ENCODE assay signal across 10 cellular contexts in the genomic region with DNA sequence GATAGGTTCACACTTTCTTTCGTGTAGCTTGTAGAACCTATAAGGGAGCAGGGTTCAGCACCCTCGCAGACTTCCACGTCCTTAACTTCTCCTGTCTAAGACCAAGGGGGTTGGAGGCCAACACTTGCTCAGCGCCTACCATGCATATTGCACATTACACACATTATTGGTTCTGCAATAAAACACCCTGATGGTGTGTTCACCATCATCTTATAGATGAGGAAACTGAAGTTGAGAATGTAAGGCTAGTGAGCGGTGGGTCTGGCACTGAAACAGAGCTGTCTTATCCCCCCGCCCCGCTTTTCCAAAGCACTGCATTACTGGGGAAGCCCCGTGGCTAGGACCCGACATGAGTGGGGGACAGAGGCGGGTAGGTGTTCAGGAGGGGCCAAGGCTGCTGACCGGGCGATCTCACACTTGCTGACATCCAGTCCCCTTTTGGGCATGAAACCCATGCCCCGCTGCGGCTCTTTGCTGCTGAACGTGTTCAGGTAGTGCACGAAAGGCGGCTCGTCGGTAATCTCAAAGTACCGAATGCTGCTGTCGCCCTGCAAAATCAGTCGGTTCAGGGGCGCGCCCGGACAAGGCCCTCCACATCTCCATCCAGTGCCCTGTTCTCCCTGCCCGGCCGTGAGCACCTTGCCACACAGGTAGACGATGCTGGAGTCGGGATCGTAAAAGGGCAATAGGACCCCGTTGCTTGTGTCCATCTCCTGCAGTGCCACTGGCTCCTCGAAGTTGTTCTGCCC. TPM values are rescaled to one million over a fixed set of nuclear protein-coding genes. Genes with fewer than 3 reads are reported as not detected.
DNase-seq lines count a peak whose midpoint lies in the region; ATAC-seq, FAIRE-seq and TF ChIP-seq lines count a peak whose summit lies in the region.
"Had no signal": no experiment of that assay in that cellular context is flagged by ENCODE, and none has a peak within 500 bp of the region (broad histone marks: within the 10 kb centered on the region; RNA-seq: fewer than 3 reads in every experiment).

No MANE protein-coding gene starts in this region.

- no peak overlapping the region for H3K9ac ChIP-seq in smooth muscle cell (ENCODE audit: low read depth)

- H3K4me3 ChIP-seq in hepatocyte (no peak overlapping the region), smooth muscle cell (peak overlapping the region; percentile 43)

- no peak for FAIRE-seq in HTR-8/SVneo (lab: Jason Lieb, UNC)
- FAIRE-seq: A549, colon had no signal

- no peak overlapping the region for H3K27ac ChIP-seq in hepatocyte
- H3K27ac ChIP-seq in smooth muscle cell (ENCODE audit: low read depth), result no peak overlapping the region

- H3K4me2 ChIP-seq in hepatocyte (peak overlapping the region; percentile 93), smooth muscle cell (peak overlapping the region; percentile 80)

- peak; percentile 14 for DNase-seq in NCI-H1694 (lab: John Stamatoyannopoulos, UW)
- no peak for DNase-seq in NCI-H1694 treated with DMSO at 0.1 percent for 48 hours (lab: John Stamatoyannopoulos, UW)
- no peak for DNase-seq in T-helper 17 cell
- DNase-seq in hepatocyte (ENCODE audit: low spot score), result no peak
- no peak for DNase-seq in smooth muscle cell (lab: John Stamatoyannopoulos, UW; ENCODE audit: unreplicated experiment)
- no peak for DNase-seq in HTR-8/SVneo (ENCODE audit: insufficient read length, low spot score)

- H3K27ac Mint-ChIP-seq in T-helper 17 cell, result no peak overlapping the region

- peak overlapping the region; percentile 94 for H3K4me3 Mint-ChIP-seq in T-helper 17 cell

- H3K4me1 Mint-ChIP-seq in T-helper 17 cell, result peaks cover 26% of the 10 kb centered on the region

- ATAC-seq in T-helper 17 cell, result no peak
- ATAC-seq in HG03378 (IDR thresholded peaks at IDR 0.05; ENCODE audit: unreplicated experiment), result no peak
- no peak for ATAC-seq in GM18858 (IDR thresholded peaks at IDR 0.05; ENCODE audit: unreplicated experiment)

- H3K9me3 ChIP-seq in T-helper 17 cell (ENCODE audit: control insufficient read depth, low read length, poor library complexity, severe bottlenecking) (no peaks in the 10 kb centered on the region), hepatocyte (ENCODE audit: low read depth) (no peaks in the 10 kb centered on the region), smooth muscle cell (replicated peaks; ENCODE audit: low read depth) (no peaks in the 10 kb centered on the region)
- H3K9me3 ChIP-seq: A549 had no signal

- H3K79me2 ChIP-seq in hepatocyte (no peaks in the 10 kb centered on the region), smooth muscle cell (ENCODE audit: low read depth) (no peaks in the 10 kb centered on the region)

- TF ChIP-seq CTCF in hepatocyte (IDR thresholded peaks at IDR 0.05; ENCODE audit: poor library complexity), result no peak
- no peak for TF ChIP-seq CTCF in smooth muscle cell (IDR thresholded peaks at IDR 0.05; ENCODE audit: borderline replicate concordance, insufficient read depth, poor library complexity, severe bottlenecking)

- H4K20me1 ChIP-seq in hepatocyte (ENCODE audit: insufficient read depth, poor library complexity, severe bottlenecking) (no peaks in the 10 kb centered on the region), smooth muscle cell (ENCODE audit: low read depth) (no peaks in the 10 kb centered on the region)

- no peaks in the 10 kb centered on the region for H3K36me3 Mint-ChIP-seq in T-helper 17 cell (ENCODE audit: low read depth)

- H2AFZ ChIP-seq in hepatocyte (no peak overlapping the region), smooth muscle cell (ENCODE audit: low read depth) (no peak overlapping the region)

- H3K36me3 ChIP-seq in hepatocyte (replicated peaks; ENCODE audit: insufficient read depth, low read depth) (no peaks in the 10 kb centered on the region), smooth muscle cell (ENCODE audit: low read depth) (no peaks in the 10 kb centered on the region)

- H3K4me1 ChIP-seq in hepatocyte (ENCODE audit: insufficient read depth) (peaks cover 26% of the 10 kb centered on the region), smooth muscle cell (ENCODE audit: low read depth) (peaks cover 31% of the 10 kb centered on the region)

- H3K27me3 ChIP-seq in hepatocyte, result peaks cover 70% of the 10 kb centered on the region
- H3K27me3 ChIP-seq in smooth muscle cell (ENCODE audit: low read depth), result peaks cover 26% of the 10 kb centered on the region

- H3K27me3 Mint-ChIP-seq in T-helper 17 cell, result no peaks in the 10 kb centered on the region

- 63% methylated on average over 25 of the region's 32 CpGs for WGBS in hepatocyte (ENCODE audit: low lambda C conversion rate, missing lambda C conversion rate)
- 57% methylated on average over 32 of the region's 32 CpGs for WGBS in smooth muscle cell (ENCODE audit: low lambda C conversion rate)

- no peaks in the 10 kb centered on the region for H3F3A ChIP-seq in smooth muscle cell (ENCODE audit: low read depth)

- H3K9me2 ChIP-seq in hepatocyte (replicated peaks; ENCODE audit: insufficient read depth), result no peaks in the 10 kb centered on the region

RNA-seq across cellular contexts. Expression of a gene that starts 6.2 kb away (rescaled TPM):
- total RNA-seq in T-helper 17 cell (1 to 10 TPM; 1.7 to 2.6 TPM), hepatocyte (0.83 and 1.5 TPM in 2 replicates), smooth muscle cell (2.4 and 6.2 TPM in 2 replicates)
- polyA plus RNA-seq in hepatocyte (1.9 and 3.4 TPM in 2 replicates), smooth muscle cell (2.4 and 2.9 TPM in 2 replicates)

RNA-seq across cellular contexts. Expression of a gene that starts 23.5 kb away (rescaled TPM):
- 1 to 10 TPM; 5.9 to 7.9 TPM for total RNA-seq in T-helper 17 cell
- total RNA-seq in hepatocyte, result 3.5 and 5.1 TPM in 2 replicates
- polyA plus RNA-seq in hepatocyte, result 7.2 and 11.6 TPM in 2 replicates
- 2.8 and 3.6 TPM in 2 replicates for total RNA-seq in smooth muscle cell
- 6.7 and 6.8 TPM in 2 replicates for polyA plus RNA-seq in smooth muscle cell

RNA-seq across cellular contexts. Expression of a gene that starts 27.0 kb away (rescaled TPM):
- 10 to 100 TPM; 45.4 to 48.3 TPM for total RNA-seq in T-helper 17 cell
- total RNA-seq in hepatocyte, result 18.6 and 20.0 TPM in 2 replicates
- 35.2 and 46.3 TPM in 2 replicates for polyA plus RNA-seq in hepatocyte
- total RNA-seq in smooth muscle cell, result 12.7 and 17.6 TPM in 2 replicates
- 23.0 and 34.7 TPM in 2 replicates for polyA plus RNA-seq in smooth muscle cell

RNA-seq across cellular contexts. Expression of a gene that starts 48.0 kb away (rescaled TPM):
- total RNA-seq in T-helper 17 cell (10 to 100 TPM; 92.2 to 98.6 TPM), hepatocyte (43.4 and 52.9 TPM in 2 replicates), smooth muscle cell (35.4 and 50.7 TPM in 2 replicates)
- polyA plus RNA-seq in hepatocyte (92.9 and 94.2 TPM in 2 replicates), smooth muscle cell (105 and 107 TPM in 2 replicates)

RNA-seq across cellular contexts. Expression of a gene that starts 49.6 kb away (rescaled TPM):
- total RNA-seq in T-helper 17 cell (10 to 100 TPM; 14.2 to 15.6 TPM), hepatocyte (16.8 and 19.2 TPM in 2 replicates), smooth muscle cell (5.0 and 7.0 TPM in 2 replicates)
- polyA plus RNA-seq in hepatocyte (11.0 and 11.8 TPM in 2 replicates), smooth muscle cell (6.4 and 7.4 TPM in 2 replicates)
